In genomic region chr16:71600822-71601221, GRCh38 we compare ENCODE assay signal across 2 cellular contexts.
A peak's percentile ranks its signal among the peaks of the same experiment; 100 is the strongest.
TF ChIP-seq lines count a peak whose summit lies in the region.

No MANE protein-coding gene starts in this region.

TF ChIP-seq in H1, 55 proteins besides CTCF, POLR2A, EP300 and RAD21:
- TF ChIP-seq ATF3 (IDR thresholded peaks at IDR 0.05; ENCODE audit: insufficient read depth, low read depth, low read length): no peak
- TF ChIP-seq SP2 (IDR thresholded peaks at IDR 0.05; ENCODE audit: low read length): no peak
- TF ChIP-seq SP4 (IDR thresholded peaks at IDR 0.05; ENCODE audit: low read length): no peak
- TF ChIP-seq CBX8 (IDR thresholded peaks at IDR 0.05; ENCODE audit: borderline replicate concordance, low read depth, low read length): no peak
- TF ChIP-seq RNF2 (IDR thresholded peaks at IDR 0.05; ENCODE audit: borderline replicate concordance, low read depth, low read length, missing control alignments, poor library complexity, severe bottlenecking): no peak
- no peak for TF ChIP-seq TAF7 (optimal IDR thresholded peaks at IDR 0.05; ENCODE audit: borderline replicate concordance, low read depth, low read length)
- no peak for TF ChIP-seq RXRA (IDR thresholded peaks at IDR 0.05; ENCODE audit: insufficient read depth, low read depth, low read length)
- TF ChIP-seq NANOG (IDR thresholded peaks at IDR 0.05; ENCODE audit: insufficient read depth, low read depth, low read length, poor library complexity, severe bottlenecking): no peak
- TF ChIP-seq SIN3A (conservative IDR thresholded peaks at IDR 0.05 in 1 of 2, IDR thresholded peaks at IDR 0.05 in 1 of 2; ENCODE audit: low read depth in 1 of 2, low read length in 2 of 2): no peak
- TF ChIP-seq PHF8 (conservative IDR thresholded peaks at IDR 0.05; ENCODE audit: low read depth, low read length): no peak
- no peak for TF ChIP-seq RFX5 (IDR thresholded peaks at IDR 0.05; ENCODE audit: borderline replicate concordance, low read depth, low read length)
TF ChIP-seq in H1: peak in this region for 0.

TF ChIP-seq in HepG2, 621 proteins besides CTCF, POLR2A, EP300 and RAD21 (continues in another document):
- peak; percentile 62; the same call in 1 of the 3 replicates for TF ChIP-seq MXI1 (IDR thresholded peaks at IDR 0.05; ENCODE audit: borderline replicate concordance, low read depth, low read length)
- TF ChIP-seq MAFF (IDR thresholded peaks at IDR 0.05; ENCODE audit: low read depth, low read length): 0 out of 2 replicates have a peak, but pooled peaks have one; percentile 1
- no peak for TF ChIP-seq ZNF674 (CRISPR knock-in tag; IDR thresholded peaks at IDR 0.05; ENCODE audit: low read depth)
- TF ChIP-seq MAFK (conservative IDR thresholded peaks at IDR 0.05 in 1 of 2, IDR thresholded peaks at IDR 0.05 in 1 of 2; ENCODE audit: low read length in 2 of 2): no peak
- 0 out of 2 replicates have a peak, but pooled peaks have one; percentile 7 for TF ChIP-seq SAFB2 (CRISPR knock-in tag; IDR thresholded peaks at IDR 0.05; ENCODE audit: borderline replicate concordance, low read depth)
- no peak for TF ChIP-seq FUBP1 (CRISPR knock-in tag; IDR thresholded peaks at IDR 0.05; ENCODE audit: borderline replicate concordance)
- TF ChIP-seq ZNF335 (CRISPR knock-in tag; IDR thresholded peaks at IDR 0.05): no peak
- TF ChIP-seq IRF1 (CRISPR knock-in tag; IDR thresholded peaks at IDR 0.05; ENCODE audit: low read depth): no peak
- no peak for TF ChIP-seq ZBTB49 (CRISPR knock-in tag; IDR thresholded peaks at IDR 0.05; ENCODE audit: borderline replicate concordance)
- no peak for TF ChIP-seq DBP (CRISPR knock-in tag; IDR thresholded peaks at IDR 0.05; ENCODE audit: not compliant biosample characterization)
- TF ChIP-seq HOXA9 (CRISPR knock-in tag; IDR thresholded peaks at IDR 0.05; ENCODE audit: borderline replicate concordance): no peak
- no peak for TF ChIP-seq KLF6 (CRISPR knock-in tag; IDR thresholded peaks at IDR 0.05)
- no peak for TF ChIP-seq MYPOP (CRISPR knock-in tag; IDR thresholded peaks at IDR 0.05)
- no peak for TF ChIP-seq PBX3 (CRISPR knock-in tag; IDR thresholded peaks at IDR 0.05; ENCODE audit: borderline replicate concordance)
- no peak for TF ChIP-seq RBAK (CRISPR knock-in tag; IDR thresholded peaks at IDR 0.05)
- TF ChIP-seq TARDBP (CRISPR knock-in tag; IDR thresholded peaks at IDR 0.05): 0 out of 2 replicates have a peak, but pooled peaks have one; percentile 40
- TF ChIP-seq ZSCAN25 (CRISPR knock-in tag; IDR thresholded peaks at IDR 0.05): no peak
- TF ChIP-seq YY1 (IDR thresholded peaks at IDR 0.05; ENCODE audit: insufficient read depth, insufficient replicate concordance, low read depth, low read length): no peak
- 0 out of 2 replicates have a peak, but pooled peaks have one; percentile 34 for TF ChIP-seq ZNF768 (CRISPR knock-in tag; IDR thresholded peaks at IDR 0.05)
- TF ChIP-seq ZNF710 (CRISPR knock-in tag; IDR thresholded peaks at IDR 0.05; ENCODE audit: borderline replicate concordance): 0 out of 2 replicates have a peak, but pooled peaks have one; percentile 14
- TF ChIP-seq RAD51 (IDR thresholded peaks at IDR 0.05; ENCODE audit: borderline replicate concordance): no peak
- peak; percentile 32; the same call in 1 of the 2 replicates for TF ChIP-seq MIER3 (CRISPR knock-in tag; IDR thresholded peaks at IDR 0.05; ENCODE audit: borderline replicate concordance)
- no peak for TF ChIP-seq ASH2L (IDR thresholded peaks at IDR 0.05; ENCODE audit: insufficient read length, low read depth, low read length)
- TF ChIP-seq PTBP1 (IDR thresholded peaks at IDR 0.05; ENCODE audit: low read depth, low read length, poor library complexity, severe bottlenecking): no peak
- no peak for TF ChIP-seq ZNF563 (CRISPR knock-in tag; IDR thresholded peaks at IDR 0.05)
- TF ChIP-seq ZNF468 (CRISPR knock-in tag; IDR thresholded peaks at IDR 0.05): no peak
- TF ChIP-seq ZNF280B (CRISPR knock-in tag; IDR thresholded peaks at IDR 0.05; ENCODE audit: borderline replicate concordance): no peak
- TF ChIP-seq ZNF232 (CRISPR knock-in tag; IDR thresholded peaks at IDR 0.05; ENCODE audit: borderline replicate concordance): no peak
- no peak for TF ChIP-seq ZNF510 (CRISPR knock-in tag; IDR thresholded peaks at IDR 0.05; ENCODE audit: low read depth)
- TF ChIP-seq NR1H2 (CRISPR knock-in tag; IDR thresholded peaks at IDR 0.05; ENCODE audit: borderline replicate concordance, low read depth): no peak
- no peak for TF ChIP-seq GATA4 (IDR thresholded peaks at IDR 0.05; ENCODE audit: borderline replicate concordance, low read depth)
- no peak for TF ChIP-seq SRSF1 (optimal IDR thresholded peaks at IDR 0.05; ENCODE audit: low read depth, low read length)
- TF ChIP-seq FOSL2 (CRISPR knock-in tag; IDR thresholded peaks at IDR 0.05): peak; percentile 47; the same call in 1 of the 2 replicates
- TF ChIP-seq ZFY (CRISPR knock-in tag; IDR thresholded peaks at IDR 0.05): peak; percentile 35; the same call in 1 of the 2 replicates
- TF ChIP-seq MEIS2 (CRISPR knock-in tag; IDR thresholded peaks at IDR 0.05): no peak
- peak; percentile 50; the same call in 1 of the 2 replicates for TF ChIP-seq IRF9 (CRISPR knock-in tag; IDR thresholded peaks at IDR 0.05; ENCODE audit: borderline replicate concordance)
- no peak for TF ChIP-seq RBFOX2 (IDR thresholded peaks at IDR 0.05; ENCODE audit: low read depth, low read length)
- no peak for TF ChIP-seq ZBTB25 (CRISPR knock-in tag; IDR thresholded peaks at IDR 0.05)
- no peak for TF ChIP-seq TERF1 (CRISPR knock-in tag; IDR thresholded peaks at IDR 0.05)
- no peak for TF ChIP-seq NR2F1 (CRISPR knock-in tag; IDR thresholded peaks at IDR 0.05)
